22 cellular contexts compared by ENCODE assay signal in the genomic region with DNA sequence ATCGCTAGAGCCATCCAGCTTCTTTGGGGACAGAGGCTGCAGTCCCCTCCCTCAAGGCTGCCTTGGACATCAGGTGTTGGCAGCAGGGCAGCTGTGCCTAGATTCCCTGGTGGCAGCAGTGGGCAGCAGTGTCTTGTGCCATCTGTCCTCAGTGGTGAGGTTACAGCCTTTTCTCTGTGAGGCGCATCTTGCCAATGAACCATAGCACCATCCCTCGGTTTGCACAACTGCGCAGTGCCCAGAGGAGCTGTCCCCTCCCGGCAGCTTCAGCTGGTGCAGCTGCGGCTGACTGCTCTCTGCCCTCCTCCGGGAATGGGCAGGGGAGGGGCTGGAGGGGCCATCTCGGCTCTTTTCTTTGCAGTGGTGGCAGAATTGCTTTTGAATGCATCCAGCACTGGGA. TPM values are rescaled to one million over a fixed set of nuclear protein-coding genes. Genes with fewer than 3 reads are reported as not detected.
DNase-seq lines count a peak whose midpoint lies in the region; FAIRE-seq and TF ChIP-seq lines count a peak whose summit lies in the region.
"Had no signal": no experiment of that assay in that cellular context is flagged by ENCODE, and none has a peak within 500 bp of the region (broad histone marks: within the 10 kb centered on the region; RNA-seq: fewer than 3 reads in every experiment).

No MANE protein-coding gene starts in this region.

- no peaks in the 10 kb centered on the region for H3K9me3 ChIP-seq in transverse colon
- H3K9me3 ChIP-seq: ovary had no signal

- no peaks in the 10 kb centered on the region for H3K27me3 ChIP-seq in transverse colon
- H3K27me3 ChIP-seq: ovary, stomach had no signal

- no peaks in the 10 kb centered on the region for H3K36me3 ChIP-seq in transverse colon
- H3K36me3 ChIP-seq: ovary, stomach had no signal

- TF ChIP-seq CTCF in transverse colon (IDR thresholded peaks at IDR 0.05) (no peak), D721Med (IDR thresholded peaks at IDR 0.05; ENCODE audit: insufficient read depth, missing control alignments) (no peak)

- TF ChIP-seq POLR2A in transverse colon (IDR thresholded peaks at IDR 0.05): no peak

- no peaks in the 10 kb centered on the region for H3K4me1 ChIP-seq in transverse colon

- in situ Hi-C loops in transverse colon (cut with MboI; ENCODE audit: low pct_ligation_motif_present in 1 of 4, low pct_unique_long_range_greater_than_20kb in 1 of 4, low sequenced_read_pairs in 3 of 4): no loop called here

- TF ChIP-seq EP300 in transverse colon (IDR thresholded peaks at IDR 0.05; ENCODE audit: low read depth): no peak

- FAIRE-seq in D721Med (lab: Jason Lieb, UNC): no peak
- FAIRE-seq: GM12878 had no signal

- 0 to 55% methylated on average over 1 to 8 of the region's 8 CpGs for WGBS in transverse colon (ENCODE audit: low coverage in 1 of 2), 2 donors

- H3K4me3 ChIP-seq in transverse colon: no peak overlapping the region
- H3K4me3 ChIP-seq: GM12878, ovary, stomach had no signal

- DNase-seq in DMS 273 (lab: John Stamatoyannopoulos, UW; ENCODE audit: unreplicated experiment) (peak; percentile 63), DMS 273 treated with DMSO at 0.1 percent for 48 hours (lab: John Stamatoyannopoulos, UW) (no peak), anterior cingulate cortex (lab: John Stamatoyannopoulos, UW) (peak in 51 of 58 donors; percentile 5 to 84 (median 47)), medulla oblongata (ENCODE audit: extremely low spot score) (peak; percentile 75), superior temporal gyrus (ENCODE audit: extremely low spot score) (peak; percentile 78), transverse colon (no peak), D721Med (ENCODE audit: insufficient read length, low spot score) (no peak)
- DNase-seq in stimulated activated CD8-positive, alpha-beta memory T cell treated with anti-CD3 and anti-CD28 coated beads, Interleukin-4, amount 100 ng/mL, for 48 hours: no peak
- DNase-seq: activated CD4-positive, alpha-beta T cell treated with anti-CD3 and anti-CD28 coated beads for 4 hours; activated naive CD8-positive, alpha-beta T cell treated with anti-CD3 and anti-CD28 coated beads for 36 hours; activated T-cell treated with anti-CD3 and anti-CD28 coated beads, Interleukin-2, amount 50 U/mL, for 1 hour; central memory CD4-positive, alpha-beta T cell; foreskin fibroblast; immature natural killer cell; KBM-7; NCI-H1436; ovary; SHP77 treated with DMSO at 0.1 percent for 48 hours; stomach; T-helper 2 cell had no signal

- intact Hi-C loops in transverse colon (cut with DNase I; ENCODE audit: low total_unique reads): no loop called here

- no peak overlapping the region for H3K27ac ChIP-seq in transverse colon
- H3K27ac ChIP-seq: 22Rv1, ovary, stomach had no signal

RNA-seq across cellular contexts. Expression of a gene that starts 59.0 kb away (rescaled TPM):
- total RNA-seq in transverse colon: not detected
- total RNA-seq: activated naive CD8-positive, alpha-beta T cell treated with anti-CD3 and anti-CD28 coated beads for 36 hours; GM12878; stomach had no signal

Comparison
In these comparisons a context has a peak if more than half of its experiments do, and no peak if none do; other contexts are left out.
1. DNase-seq: peak in DMS 273 (single experiment), anterior cingulate cortex (51 of 58), medulla oblongata (single experiment) and superior temporal gyrus (single experiment); none in DMS 273 treated with DMSO at 0.1 percent for 48 hours (single experiment), transverse colon (single experiment), stimulated activated CD8-positive, alpha-beta memory T cell treated with anti-CD3 and anti-CD28 coated beads, Interleukin-4, amount 100 ng/mL, for 48 hours (single experiment) and D721Med (single experiment).